1 cellular context compared by ENCODE assay signal in genomic region chr1:156246241-156246761, GRCh38.
TF ChIP-seq lines count a peak whose summit lies in the region.

No MANE protein-coding gene starts in this region.

TF ChIP-seq in HCT116, 20 proteins besides CTCF, POLR2A, EP300 and RAD21 (continued from another document):
- TF ChIP-seq REST (IDR thresholded peaks at IDR 0.05; ENCODE audit: low read depth) (no peak), CBX3 (IDR thresholded peaks at IDR 0.05; ENCODE audit: low read depth) (no peak), JUND (IDR thresholded peaks at IDR 0.05) (no peak), ZFX (IDR thresholded peaks at IDR 0.05) (no peak), SIN3A (IDR thresholded peaks at IDR 0.05; ENCODE audit: low read depth) (no peak), FOSL1 (IDR thresholded peaks at IDR 0.05; ENCODE audit: low read depth) (no peak), EGR1 (IDR thresholded peaks at IDR 0.05; ENCODE audit: low read depth) (no peak), MAX (IDR thresholded peaks at IDR 0.05) (no peak), ZNF274 (IDR thresholded peaks at IDR 0.05; ENCODE audit: low read depth, low read length) (no peak)
TF ChIP-seq in HCT116: peak in this region for 0.
